In the genomic region with DNA sequence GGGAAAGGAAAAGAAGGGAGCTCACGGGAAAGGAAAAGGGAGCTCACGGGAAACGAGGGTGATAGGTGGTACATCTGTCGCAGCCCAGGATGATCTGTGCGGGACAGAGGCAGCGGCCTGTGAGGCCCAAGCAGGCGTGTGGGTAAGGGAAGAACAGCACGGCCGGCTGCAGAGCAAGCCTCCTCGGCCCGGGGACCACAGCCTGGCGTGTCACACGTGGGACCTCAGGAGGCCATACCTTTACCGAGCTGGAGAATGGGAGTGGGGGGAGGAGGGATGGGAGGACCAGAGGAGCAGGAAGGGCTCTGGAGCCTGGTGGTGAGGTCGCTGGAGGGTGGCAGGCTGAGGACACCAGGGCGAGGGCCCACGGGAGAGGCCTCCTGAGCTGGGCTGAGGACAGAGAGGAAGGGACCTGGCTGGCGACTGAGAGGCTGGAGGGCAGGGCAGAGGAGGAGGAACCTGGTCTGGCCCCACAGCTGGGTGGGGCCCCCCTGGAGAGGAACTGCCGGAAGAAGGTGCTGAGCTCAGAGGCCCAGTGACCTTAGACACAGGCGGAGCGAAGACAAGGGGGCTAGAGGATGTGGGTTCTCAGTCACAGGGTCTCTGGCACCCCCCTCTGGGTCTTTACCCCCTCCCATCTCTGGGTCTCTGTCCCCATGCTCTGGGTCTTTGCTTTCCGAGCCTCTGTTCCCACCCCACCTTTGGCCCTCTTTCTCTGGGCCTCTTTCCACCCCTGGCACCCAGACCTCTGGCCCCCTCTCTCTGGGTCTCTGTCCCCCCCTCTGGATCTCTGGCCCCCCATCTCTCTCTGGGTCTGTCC, we compare ENCODE assay signal across 1 cellular context.
TF ChIP-seq lines count a peak whose summit lies in the region.

No MANE protein-coding gene starts in this region.

TF ChIP-seq in HepG2, 621 proteins besides CTCF, POLR2A, EP300 and RAD21 (continued from another document and continues in another):
- TF ChIP-seq, protein P1, sequence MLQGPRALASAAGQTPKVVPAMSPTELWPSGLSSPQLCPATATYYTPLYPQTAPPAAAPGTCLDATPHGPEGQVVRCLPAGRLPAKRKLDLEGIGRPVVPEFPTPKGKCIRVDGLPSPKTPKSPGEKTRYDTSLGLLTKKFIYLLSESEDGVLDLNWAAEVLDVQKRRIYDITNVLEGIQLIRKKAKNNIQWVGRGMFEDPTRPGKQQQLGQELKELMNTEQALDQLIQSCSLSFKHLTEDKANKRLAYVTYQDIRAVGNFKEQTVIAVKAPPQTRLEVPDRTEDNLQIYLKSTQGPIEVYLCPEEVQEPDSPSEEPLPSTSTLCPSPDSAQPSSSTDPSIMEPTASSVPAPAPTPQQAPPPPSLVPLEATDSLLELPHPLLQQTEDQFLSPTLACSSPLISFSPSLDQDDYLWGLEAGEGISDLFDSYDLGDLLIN (CRISPR knock-in tag; IDR thresholded peaks at IDR 0.05; ENCODE audit: borderline replicate concordance): no peak
- TF ChIP-seq, protein P2, sequence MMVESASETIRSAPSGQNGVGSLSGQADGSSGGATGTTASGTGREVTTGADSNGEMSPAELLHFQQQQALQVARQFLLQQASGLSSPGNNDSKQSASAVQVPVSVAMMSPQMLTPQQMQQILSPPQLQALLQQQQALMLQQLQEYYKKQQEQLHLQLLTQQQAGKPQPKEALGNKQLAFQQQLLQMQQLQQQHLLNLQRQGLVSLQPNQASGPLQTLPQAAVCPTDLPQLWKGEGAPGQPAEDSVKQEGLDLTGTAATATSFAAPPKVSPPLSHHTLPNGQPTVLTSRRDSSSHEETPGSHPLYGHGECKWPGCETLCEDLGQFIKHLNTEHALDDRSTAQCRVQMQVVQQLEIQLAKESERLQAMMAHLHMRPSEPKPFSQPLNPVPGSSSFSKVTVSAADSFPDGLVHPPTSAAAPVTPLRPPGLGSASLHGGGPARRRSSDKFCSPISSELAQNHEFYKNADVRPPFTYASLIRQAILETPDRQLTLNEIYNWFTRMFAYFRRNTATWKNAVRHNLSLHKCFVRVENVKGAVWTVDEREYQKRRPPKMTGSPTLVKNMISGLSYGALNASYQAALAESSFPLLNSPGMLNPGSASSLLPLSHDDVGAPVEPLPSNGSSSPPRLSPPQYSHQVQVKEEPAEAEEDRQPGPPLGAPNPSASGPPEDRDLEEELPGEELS (CRISPR knock-in tag; IDR thresholded peaks at IDR 0.05): peak; percentile 72
- peak; percentile 23; the same call in 1 of the 2 replicates for TF ChIP-seq ZBTB21 (CRISPR knock-in tag; IDR thresholded peaks at IDR 0.05)
- TF ChIP-seq, protein P3, sequence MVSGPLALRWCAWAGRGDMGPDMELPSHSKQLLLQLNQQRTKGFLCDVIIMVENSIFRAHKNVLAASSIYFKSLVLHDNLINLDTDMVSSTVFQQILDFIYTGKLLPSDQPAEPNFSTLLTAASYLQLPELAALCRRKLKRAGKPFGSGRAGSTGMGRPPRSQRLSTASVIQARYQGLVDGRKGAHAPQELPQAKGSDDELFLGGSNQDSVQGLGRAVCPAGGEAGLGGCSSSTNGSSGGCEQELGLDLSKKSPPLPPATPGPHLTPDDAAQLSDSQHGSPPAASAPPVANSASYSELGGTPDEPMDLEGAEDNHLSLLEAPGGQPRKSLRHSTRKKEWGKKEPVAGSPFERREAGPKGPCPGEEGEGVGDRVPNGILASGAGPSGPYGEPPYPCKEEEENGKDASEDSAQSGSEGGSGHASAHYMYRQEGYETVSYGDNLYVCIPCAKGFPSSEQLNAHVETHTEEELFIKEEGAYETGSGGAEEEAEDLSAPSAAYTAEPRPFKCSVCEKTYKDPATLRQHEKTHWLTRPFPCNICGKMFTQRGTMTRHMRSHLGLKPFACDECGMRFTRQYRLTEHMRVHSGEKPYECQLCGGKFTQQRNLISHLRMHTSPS (CRISPR knock-in tag; IDR thresholded peaks at IDR 0.05; ENCODE audit: low read depth): peak; percentile 83
- TF ChIP-seq ZNF484 (CRISPR knock-in tag; IDR thresholded peaks at IDR 0.05; ENCODE audit: borderline replicate concordance, low read depth): no peak
- TF ChIP-seq ZNF362 (CRISPR knock-in tag; IDR thresholded peaks at IDR 0.05; ENCODE audit: borderline replicate concordance): peak; percentile 45
- TF ChIP-seq ZNF781 (CRISPR knock-in tag; IDR thresholded peaks at IDR 0.05; ENCODE audit: borderline replicate concordance, not compliant biosample characterization): peak; percentile 93
- TF ChIP-seq ZNF569 (CRISPR knock-in tag; IDR thresholded peaks at IDR 0.05; ENCODE audit: borderline replicate concordance): no peak
- TF ChIP-seq ZFX (CRISPR knock-in tag; IDR thresholded peaks at IDR 0.05; ENCODE audit: low read depth): peak; percentile 92
- TF ChIP-seq BCL6 (CRISPR knock-in tag; IDR thresholded peaks at IDR 0.05): peak; percentile 33; the same call in 1 of the 2 replicates
- TF ChIP-seq RFX5 (IDR thresholded peaks at IDR 0.05; ENCODE audit: low read depth, low read length): peak; percentile 29; the same call in 1 of the 2 replicates
- peak; percentile 75; the same call in 1 of the 2 replicates for TF ChIP-seq YEATS4 (CRISPR knock-in tag; IDR thresholded peaks at IDR 0.05; ENCODE audit: borderline replicate concordance)
- TF ChIP-seq, protein P4, sequence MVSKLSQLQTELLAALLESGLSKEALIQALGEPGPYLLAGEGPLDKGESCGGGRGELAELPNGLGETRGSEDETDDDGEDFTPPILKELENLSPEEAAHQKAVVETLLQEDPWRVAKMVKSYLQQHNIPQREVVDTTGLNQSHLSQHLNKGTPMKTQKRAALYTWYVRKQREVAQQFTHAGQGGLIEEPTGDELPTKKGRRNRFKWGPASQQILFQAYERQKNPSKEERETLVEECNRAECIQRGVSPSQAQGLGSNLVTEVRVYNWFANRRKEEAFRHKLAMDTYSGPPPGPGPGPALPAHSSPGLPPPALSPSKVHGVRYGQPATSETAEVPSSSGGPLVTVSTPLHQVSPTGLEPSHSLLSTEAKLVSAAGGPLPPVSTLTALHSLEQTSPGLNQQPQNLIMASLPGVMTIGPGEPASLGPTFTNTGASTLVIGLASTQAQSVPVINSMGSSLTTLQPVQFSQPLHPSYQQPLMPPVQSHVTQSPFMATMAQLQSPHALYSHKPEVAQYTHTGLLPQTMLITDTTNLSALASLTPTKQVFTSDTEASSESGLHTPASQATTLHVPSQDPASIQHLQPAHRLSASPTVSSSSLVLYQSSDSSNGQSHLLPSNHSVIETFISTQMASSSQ (IDR thresholded peaks at IDR 0.05; ENCODE audit: low read depth): 0 out of 2 replicates have a peak, but pooled peaks have one; percentile 57
- TF ChIP-seq, protein P4 (CRISPR knock-in tag; IDR thresholded peaks at IDR 0.05; ENCODE audit: borderline replicate concordance): peak; percentile 79
- peak; percentile 80 for TF ChIP-seq PTBP1 (IDR thresholded peaks at IDR 0.05; ENCODE audit: low read depth, low read length, poor library complexity, severe bottlenecking)
- peak; percentile 62 for TF ChIP-seq HNF4A (CRISPR knock-in tag; IDR thresholded peaks at IDR 0.05)
- TF ChIP-seq, protein P5, sequence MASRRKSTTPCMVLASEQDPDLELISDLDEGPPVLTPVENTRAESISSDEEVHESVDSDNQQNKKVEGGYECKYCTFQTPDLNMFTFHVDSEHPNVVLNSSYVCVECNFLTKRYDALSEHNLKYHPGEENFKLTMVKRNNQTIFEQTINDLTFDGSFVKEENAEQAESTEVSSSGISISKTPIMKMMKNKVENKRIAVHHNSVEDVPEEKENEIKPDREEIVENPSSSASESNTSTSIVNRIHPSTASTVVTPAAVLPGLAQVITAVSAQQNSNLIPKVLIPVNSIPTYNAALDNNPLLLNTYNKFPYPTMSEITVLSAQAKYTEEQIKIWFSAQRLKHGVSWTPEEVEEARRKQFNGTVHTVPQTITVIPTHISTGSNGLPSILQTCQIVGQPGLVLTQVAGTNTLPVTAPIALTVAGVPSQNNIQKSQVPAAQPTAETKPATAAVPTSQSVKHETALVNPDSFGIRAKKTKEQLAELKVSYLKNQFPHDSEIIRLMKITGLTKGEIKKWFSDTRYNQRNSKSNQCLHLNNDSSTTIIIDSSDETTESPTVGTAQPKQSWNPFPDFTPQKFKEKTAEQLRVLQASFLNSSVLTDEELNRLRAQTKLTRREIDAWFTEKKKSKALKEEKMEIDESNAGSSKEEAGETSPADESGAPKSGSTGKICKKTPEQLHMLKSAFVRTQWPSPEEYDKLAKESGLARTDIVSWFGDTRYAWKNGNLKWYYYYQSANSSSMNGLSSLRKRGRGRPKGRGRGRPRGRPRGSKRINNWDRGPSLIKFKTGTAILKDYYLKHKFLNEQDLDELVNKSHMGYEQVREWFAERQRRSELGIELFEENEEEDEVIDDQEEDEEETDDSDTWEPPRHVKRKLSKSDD (CRISPR knock-in tag; IDR thresholded peaks at IDR 0.05; ENCODE audit: low read depth): peak; percentile 77
- TF ChIP-seq ZNF687 (CRISPR knock-in tag; IDR thresholded peaks at IDR 0.05): peak; percentile 94
- no peak; the same call in 1 of the 2 replicates for TF ChIP-seq TIGD3 (CRISPR knock-in tag; IDR thresholded peaks at IDR 0.05; ENCODE audit: borderline replicate concordance)
